ENCODE assay signal across 11 cellular contexts in genomic region chr10:88979153-88979562, GRCh38. TPM values are rescaled to one million over a fixed set of nuclear protein-coding genes. Genes with fewer than 3 reads are reported as not detected.
DNase-seq lines count a peak whose midpoint lies in the region; ATAC-seq and TF ChIP-seq lines count a peak whose summit lies in the region.
"Had no signal": no experiment of that assay in that cellular context is flagged by ENCODE, and none has a peak within 500 bp of the region (broad histone marks: within the 10 kb centered on the region; RNA-seq: fewer than 3 reads in every experiment).

No MANE protein-coding gene starts in this region.

- H3K9me3 ChIP-seq in RWPE2 (ENCODE audit: severe bottlenecking) (no peaks in the 10 kb centered on the region), esophagus muscularis mucosa (no peaks in the 10 kb centered on the region)
- no peaks in the 10 kb centered on the region for H3K9me3 ChIP-seq in CD8-positive, alpha-beta T cell (ENCODE audit: low read length)

- H3K27ac ChIP-seq in RWPE2 (ENCODE audit: poor library complexity, severe bottlenecking) (no peak overlapping the region), esophagus muscularis mucosa (replicated peaks in 1 of 4) (peak overlapping the region; percentile 77 to 88 (median 84))
- no peak overlapping the region for H3K27ac ChIP-seq in CD8-positive, alpha-beta T cell (ENCODE audit: low read depth, low read length)
- H3K27ac ChIP-seq: parathyroid adenoma had no signal

- H3K4me3 ChIP-seq in AG09309 (ENCODE audit: control insufficient read depth, low read depth, low read length), result no peak overlapping the region
- H3K4me3 ChIP-seq in RWPE2 (ENCODE audit: severe bottlenecking), result no peak overlapping the region
- peak overlapping the region in 3 of 4 donors; percentile 0 to 17 (median 10) for H3K4me3 ChIP-seq in esophagus muscularis mucosa
- H3K4me3 ChIP-seq in CD8-positive, alpha-beta T cell (ENCODE audit: low read depth, low read length), result no peak overlapping the region

- DNase-seq in AG09309 (ENCODE audit: low read depth) (peak; percentile 82), RWPE2 (ENCODE audit: low spot score) (no peak), esophagus muscularis mucosa (ENCODE audit: extremely low spot score) (no peak), NCI-H1436 (lab: John Stamatoyannopoulos, UW) (no peak)
- no peak for DNase-seq in CD8-positive, alpha-beta T cell
- DNase-seq: CD4-positive, CD25-positive, alpha-beta regulatory T cell had no signal

- H3K4me1 Mint-ChIP-seq in nephron, result peaks cover 45% of the 10 kb centered on the region
- peaks cover 25% of the 10 kb centered on the region for H3K4me1 Mint-ChIP-seq in CD8-positive, alpha-beta T cell (ENCODE audit: low read depth)

- intact Hi-C loops in esophagus muscularis mucosa (cut with DNase I), result no loop called here
- intact Hi-C loops in CD8-positive, alpha-beta T cell (cut with DNase I, micrococcal nuclease), result no loop called here

- ATAC-seq in RWPE2 (ENCODE audit: low read depth) (peak; percentile 54; the same call in 2 of the 3 replicates), GM21423 (IDR thresholded peaks at IDR 0.05; ENCODE audit: unreplicated experiment) (no peak), GM21529 (IDR thresholded peaks at IDR 0.05; ENCODE audit: unreplicated experiment) (no peak)
- ATAC-seq in CD8-positive, alpha-beta T cell, result no peak

- peak overlapping the region in 2 of 3 experiments; percentile 8 for H3K27ac Mint-ChIP-seq in nephron
- no peak overlapping the region for H3K27ac Mint-ChIP-seq in CD8-positive, alpha-beta T cell
- H3K27ac Mint-ChIP-seq: CD4-positive, CD25-positive, alpha-beta regulatory T cell; IgD-negative memory B cell had no signal

- no peaks in the 10 kb centered on the region for H3K4me1 ChIP-seq in RWPE2 (ENCODE audit: insufficient read depth, poor library complexity, severe bottlenecking)
- H3K4me1 ChIP-seq in esophagus muscularis mucosa, result peaks cover 27 to 74% (median 72%) of the 10 kb centered on the region in 4 donors
- peaks cover 7% of the 10 kb centered on the region for H3K4me1 ChIP-seq in CD8-positive, alpha-beta T cell (ENCODE audit: insufficient read depth, low read length)
- H3K4me1 ChIP-seq: parathyroid adenoma had no signal

- CTCF ChIA-PET in CD8-positive, alpha-beta T cell (lab: Charles Lee), result no interaction called here

- POLR2A ChIA-PET in CD8-positive, alpha-beta T cell (lab: Charles Lee), result interaction anchor here (0.8 to 1.9 kb wide), 2 partner anchors 10 to 12 kb away, joined by 4 to 8 read pairs; partner anchors contain the start of gene FAS

- 22% methylated on average over 5 of the region's 5 CpGs for WGBS in esophagus muscularis mucosa

- H3K27me3 ChIP-seq in RWPE2 (ENCODE audit: insufficient read depth, poor library complexity, severe bottlenecking), result no peaks in the 10 kb centered on the region
- no peaks in the 10 kb centered on the region for H3K27me3 ChIP-seq in esophagus muscularis mucosa
- no peaks in the 10 kb centered on the region for H3K27me3 ChIP-seq in CD8-positive, alpha-beta T cell (ENCODE audit: insufficient read depth, low read length)

- TF ChIP-seq POLR2A in esophagus muscularis mucosa (IDR thresholded peaks at IDR 0.05; ENCODE audit: low read depth), result no peak

- no peak overlapping the region for H3K4me3 Mint-ChIP-seq in nephron
- H3K4me3 Mint-ChIP-seq in CD8-positive, alpha-beta T cell, result no peak overlapping the region
- H3K4me3 Mint-ChIP-seq: CD4-positive, CD25-positive, alpha-beta regulatory T cell; IgD-negative memory B cell had no signal

- no peak for TF ChIP-seq EP300 in esophagus muscularis mucosa (IDR thresholded peaks at IDR 0.05)

- no peaks in the 10 kb centered on the region for H3K27me3 Mint-ChIP-seq in nephron (ENCODE audit: low read depth)
- no peaks in the 10 kb centered on the region for H3K27me3 Mint-ChIP-seq in CD8-positive, alpha-beta T cell (ENCODE audit: low read depth)
- H3K27me3 Mint-ChIP-seq: IgD-negative memory B cell had no signal

- H3K36me3 ChIP-seq in RWPE2 (ENCODE audit: low read depth) (no peaks in the 10 kb centered on the region), esophagus muscularis mucosa (no peaks in the 10 kb centered on the region)
- H3K36me3 ChIP-seq in CD8-positive, alpha-beta T cell (ENCODE audit: insufficient read depth, low read length), result no peaks in the 10 kb centered on the region

- H3K9me3 Mint-ChIP-seq in nephron, result no peaks in the 10 kb centered on the region
- H3K9me3 Mint-ChIP-seq in CD8-positive, alpha-beta T cell, result no peaks in the 10 kb centered on the region
- H3K9me3 Mint-ChIP-seq: IgD-negative memory B cell had no signal

- no peaks in the 10 kb centered on the region for H3K36me3 Mint-ChIP-seq in nephron (ENCODE audit: low read depth)
- peaks cover 4% of the 10 kb centered on the region for H3K36me3 Mint-ChIP-seq in CD8-positive, alpha-beta T cell
- H3K36me3 Mint-ChIP-seq: IgD-negative memory B cell had no signal

- TF ChIP-seq CTCF in AG09309 (IDR thresholded peaks at IDR 0.05; ENCODE audit: control insufficient read depth, insufficient read depth, low read depth, low read length, missing control alignments), result no peak
- no peak for TF ChIP-seq CTCF in RWPE2 (IDR thresholded peaks at IDR 0.05; ENCODE audit: poor library complexity, severe bottlenecking)
- TF ChIP-seq CTCF in esophagus muscularis mucosa (IDR thresholded peaks at IDR 0.05), result no peak
- no peak for TF ChIP-seq CTCF in nephron (IDR thresholded peaks at IDR 0.05; ENCODE audit: unreplicated experiment in 3 of 3)
- TF ChIP-seq CTCF in CD8-positive, alpha-beta T cell (IDR thresholded peaks at IDR 0.05), result no peak

RNA-seq across cellular contexts. Expression of gene FAS, which starts 11.4 kb away (rescaled TPM):
- 10 to 100 TPM; 16.6 to 27.5 (median 18.7) TPM for total RNA-seq in esophagus muscularis mucosa
- 10 to 100 TPM; 27.7 to 28.9 TPM for total RNA-seq in CD8-positive, alpha-beta T cell

RNA-seq across cellular contexts. Expression of gene ACTA2, which starts 26.6 kb away (rescaled TPM):
- 1,000 to 10,000 TPM; 6,391 to 8,723 (median 8,539) TPM for total RNA-seq in esophagus muscularis mucosa
- total RNA-seq in CD8-positive, alpha-beta T cell, result 1 to 10 TPM; 2.3 TPM

Comparison
In these comparisons a context has a peak if more than half of its experiments do, and no peak if none do; other contexts are left out.
1. H3K4me3 ChIP-seq: peak in esophagus muscularis mucosa (3 of 4); none in AG09309 (single experiment), RWPE2 (single experiment) and CD8-positive, alpha-beta T cell (single experiment).
2. H3K27ac ChIP-seq: peak in esophagus muscularis mucosa (4 of 4); none in RWPE2 (single experiment) and CD8-positive, alpha-beta T cell (single experiment).
3. RNA of gene ACTA2, which starts 26.6 kb away (total RNA-seq): 6,391 to 8,723 TPM in esophagus muscularis mucosa; 2.3 TPM in CD8-positive, alpha-beta T cell; every median in the first group is over 1,000 times any median in the second.